ENCODE assay signal across 24 cellular contexts in the genomic region with DNA sequence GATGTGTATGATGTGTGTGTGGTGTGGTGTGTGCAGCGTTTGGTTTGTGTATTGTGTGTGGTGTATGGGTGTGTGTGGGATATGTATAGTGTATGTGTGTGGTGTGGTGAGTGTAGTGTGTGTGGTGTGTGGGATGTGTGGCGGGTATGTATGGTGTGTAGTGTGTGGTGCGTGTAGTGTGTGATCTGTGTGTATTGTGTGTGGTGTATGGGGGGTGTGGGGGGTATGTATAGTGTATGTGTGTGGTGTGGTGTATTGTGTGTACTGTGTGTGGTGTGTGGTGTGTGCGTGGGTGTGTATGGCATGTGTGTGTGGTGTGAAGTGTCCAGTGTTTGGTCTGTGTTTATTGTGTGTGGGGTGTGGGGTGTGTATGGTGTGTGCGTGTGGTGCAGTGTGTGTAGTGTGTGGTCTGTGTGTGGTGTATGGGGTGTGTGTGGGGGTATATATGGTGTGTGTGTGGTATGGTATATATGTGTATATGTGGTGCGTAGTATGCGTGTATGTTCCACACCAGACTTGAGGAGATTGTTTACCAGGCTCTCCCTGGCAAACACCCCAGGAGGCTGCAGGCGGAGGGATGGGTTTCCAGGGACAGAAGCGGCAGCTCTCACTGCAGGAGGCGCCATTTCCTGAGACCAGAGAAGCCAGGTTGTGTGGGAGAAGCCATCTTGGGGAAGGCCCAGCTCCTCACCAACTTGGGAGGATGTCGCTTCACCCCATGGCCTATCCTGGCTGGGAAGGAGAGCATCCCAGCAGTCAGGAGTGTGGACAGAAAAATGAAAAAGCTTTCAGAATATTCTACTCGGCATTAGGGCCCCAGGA.
DNase-seq lines count a peak whose midpoint lies in the region; ATAC-seq and TF ChIP-seq lines count a peak whose summit lies in the region.
"Had no signal": no experiment of that assay in that cellular context is flagged by ENCODE, and none has a peak within 500 bp of the region (broad histone marks: within the 10 kb centered on the region; RNA-seq: fewer than 3 reads in every experiment).

No MANE protein-coding gene starts in this region.

- ATAC-seq in RWPE2 (ENCODE audit: low read depth) (peak; percentile 38; the same call in 2 of the 3 replicates), HG03025 (IDR thresholded peaks at IDR 0.05; ENCODE audit: low FRiP score, unreplicated experiment) (no peak), body of pancreas (no peak)
- ATAC-seq: left ventricle myocardium superior had no signal

- H3K18ac ChIP-seq in neuronal stem cell (ENCODE audit: low read length): no peak overlapping the region

- H3K27me3 ChIP-seq in RWPE2 (ENCODE audit: insufficient read depth, poor library complexity, severe bottlenecking) (no peaks in the 10 kb centered on the region), endodermal cell (ENCODE audit: control insufficient read depth, insufficient read depth, low read length, poor library complexity, severe bottlenecking) (no peaks in the 10 kb centered on the region), neuronal stem cell (ENCODE audit: control insufficient read depth in 3 of 3, insufficient read depth in 3 of 3, low read depth in 1 of 3, low read length in 3 of 3) (no peaks in the 10 kb centered on the region), body of pancreas (no peaks in the 10 kb centered on the region)
- H3K27me3 ChIP-seq: cardiac muscle cell had no signal

- no peak overlapping the region for H2BK12ac ChIP-seq in neuronal stem cell (ENCODE audit: low read length)

- H2BK15ac ChIP-seq in neuronal stem cell (ENCODE audit: low read length): no peak overlapping the region

- WGBS in endodermal cell (ENCODE audit: insufficient coverage in 1 of 2, insufficient read length in 1 of 2), 2 experiments: 89 to 90% methylated on average over 4 to 12 of the region's 12 CpGs
- WGBS in neuronal stem cell (ENCODE audit: extremely low coverage in 2 of 2, insufficient read length in 2 of 2, insufficient replicate concordance in 1 of 2), 2 donors: 100% methylated on average over 5 of the region's 12 CpGs; no CpG with 5 or more reads in 1 of the 2 donors
- WGBS in body of pancreas, 2 donors: 82 to 86% methylated on average over 11 to 12 of the region's 12 CpGs

- intact Hi-C loops in body of pancreas (cut with DNase I): no loop called here

- H3K4me1 ChIP-seq in RWPE2 (ENCODE audit: insufficient read depth, poor library complexity, severe bottlenecking): no peaks in the 10 kb centered on the region
- no peaks in the 10 kb centered on the region for H3K4me1 ChIP-seq in endodermal cell (ENCODE audit: control insufficient read depth, insufficient read depth, low read length)
- H3K4me1 ChIP-seq in neuronal stem cell (ENCODE audit: control insufficient read depth in 2 of 2, insufficient read depth in 1 of 2, low read depth in 1 of 2, low read length in 2 of 2): peaks cover 0 to 1% of the 10 kb centered on the region in 2 donors
- no peaks in the 10 kb centered on the region for H3K4me1 ChIP-seq in body of pancreas
- H3K4me1 ChIP-seq: adrenal gland, heart left ventricle, prostate gland had no signal

- H3K4me3 ChIP-seq in RWPE2 (ENCODE audit: severe bottlenecking): no peak overlapping the region
- H3K4me3 ChIP-seq in endodermal cell (ENCODE audit: low read length): no peak overlapping the region
- peak overlapping the region in 1 of 2 donors; percentile 55 for H3K4me3 ChIP-seq in neuronal stem cell (ENCODE audit: low read length in 2 of 2)
- H3K4me3 ChIP-seq in body of pancreas: no peak overlapping the region
- H3K4me3 ChIP-seq: adrenal gland, cardiac muscle cell, heart left ventricle, prostate gland had no signal

- H3K4me3 Mint-ChIP-seq in endodermal cell: no peak overlapping the region
- H3K4me3 Mint-ChIP-seq: activated T-cell treated with anti-CD3 and anti-CD28 coated beads, Interleukin-2, amount 50 U/mL, for 24 hours; immature natural killer cell; neural crest cell had no signal

- H3K27me3 Mint-ChIP-seq in endodermal cell (ENCODE audit: insufficient read depth): peaks cover 2% of the 10 kb centered on the region

- H4K8ac ChIP-seq in neuronal stem cell (ENCODE audit: low read depth, low read length): no peak overlapping the region

- TF ChIP-seq POLR2A in body of pancreas (IDR thresholded peaks at IDR 0.05): no peak

- H3K27ac Mint-ChIP-seq in endodermal cell: no peak overlapping the region
- H3K27ac Mint-ChIP-seq: activated T-cell treated with anti-CD3 and anti-CD28 coated beads, Interleukin-2, amount 50 U/mL, for 24 hours; immature natural killer cell had no signal

- H4K91ac ChIP-seq in neuronal stem cell (ENCODE audit: low read depth, low read length, poor library complexity): peak overlapping the region; percentile 99

- no peak overlapping the region for H2BK120ac ChIP-seq in neuronal stem cell (ENCODE audit: low read depth, low read length)

- H3K27ac ChIP-seq in RWPE2 (ENCODE audit: poor library complexity, severe bottlenecking) (no peak overlapping the region), endodermal cell (ENCODE audit: low read depth, low read length) (no peak overlapping the region), neuronal stem cell (replicated peaks; ENCODE audit: low read length) (no peak overlapping the region), body of pancreas (no peak overlapping the region)
- H3K27ac ChIP-seq: adrenal gland, cardiac muscle cell, heart left ventricle, prostate gland had no signal

- H2AFZ ChIP-seq in neuronal stem cell (ENCODE audit: low read length): peak overlapping the region; percentile 71

- no peak overlapping the region for H3K9ac ChIP-seq in endodermal cell (ENCODE audit: extremely low read depth, low read length, poor library complexity, severe bottlenecking)
- no peak overlapping the region for H3K9ac ChIP-seq in neuronal stem cell (ENCODE audit: low read depth, low read length, poor library complexity)

- H3K4me1 Mint-ChIP-seq in endodermal cell: no peaks in the 10 kb centered on the region
- H3K4me1 Mint-ChIP-seq: immature natural killer cell, neural crest cell had no signal

- peak overlapping the region; percentile 17 for H3K14ac ChIP-seq in neuronal stem cell (ENCODE audit: low read length)

- H3K79me1 ChIP-seq in neuronal stem cell (ENCODE audit: low read depth, low read length): no peaks in the 10 kb centered on the region

- no peaks in the 10 kb centered on the region for H3K9me3 Mint-ChIP-seq in endodermal cell
- H3K9me3 Mint-ChIP-seq: activated T-cell treated with anti-CD3 and anti-CD28 coated beads, Interleukin-2, amount 50 U/mL, for 24 hours had no signal

- H3K9me3 ChIP-seq in RWPE2 (ENCODE audit: severe bottlenecking) (no peaks in the 10 kb centered on the region), endodermal cell (ENCODE audit: control insufficient read depth, low read length) (peaks cover 7% of the 10 kb centered on the region), neuronal stem cell (replicated peaks in 1 of 2; ENCODE audit: control insufficient read depth in 2 of 2, insufficient read depth in 1 of 2, low read depth in 1 of 2, low read length in 2 of 2) (peaks cover 3 to 15% of the 10 kb centered on the region in 2 donors), body of pancreas (no peaks in the 10 kb centered on the region)
- H3K9me3 ChIP-seq: adrenal gland, prostate gland had no signal

- no peak overlapping the region for H3K23ac ChIP-seq in neuronal stem cell (ENCODE audit: low read depth, low read length, poor library complexity)

- no peak overlapping the region for H3K4me2 ChIP-seq in neuronal stem cell (ENCODE audit: insufficient read depth, low read length, poor library complexity, severe bottlenecking)

- H3K36me3 Mint-ChIP-seq in endodermal cell (ENCODE audit: low read depth): no peaks in the 10 kb centered on the region
- H3K36me3 Mint-ChIP-seq: immature natural killer cell had no signal

- H3K36me3 ChIP-seq in RWPE2 (ENCODE audit: low read depth): no peaks in the 10 kb centered on the region
- H3K36me3 ChIP-seq in endodermal cell (ENCODE audit: control insufficient read depth, insufficient read depth, low read length): no peaks in the 10 kb centered on the region
- H3K36me3 ChIP-seq in neuronal stem cell (replicated peaks in 1 of 2; ENCODE audit: control insufficient read depth in 2 of 2, insufficient read depth in 2 of 2, low read length in 2 of 2): no peaks in the 10 kb centered on the region
- H3K36me3 ChIP-seq in body of pancreas (replicated peaks in 1 of 2; ENCODE audit: insufficient read depth in 1 of 2, low read depth in 2 of 2): no peaks in the 10 kb centered on the region
- H3K36me3 ChIP-seq: adrenal gland, cardiac muscle cell, heart left ventricle, prostate gland had no signal

- TF ChIP-seq CTCF in RWPE2 (IDR thresholded peaks at IDR 0.05; ENCODE audit: poor library complexity, severe bottlenecking) (no peak), endodermal cell (conservative IDR thresholded peaks at IDR 0.05) (peak; percentile 25), body of pancreas (IDR thresholded peaks at IDR 0.05) (no peak)

- no peak overlapping the region for H2BK5ac ChIP-seq in neuronal stem cell (ENCODE audit: low read length)

- no peak overlapping the region for H2AK5ac ChIP-seq in neuronal stem cell (ENCODE audit: low read depth, low read length)

- peak; percentile 12 for DNase-seq in ELR (ENCODE audit: low read depth)
- no peak for DNase-seq in RWPE2 (ENCODE audit: low spot score)
- DNase-seq in endodermal cell: peak; percentile 69
- no peak for DNase-seq in neuronal stem cell (ENCODE audit: low spot score)
- no peak for DNase-seq in body of pancreas
- no peak for DNase-seq in stimulated activated CD4-positive, alpha-beta T cell treated with anti-CD3 and anti-CD28 coated beads, Interleukin-4, amount 100 ng/mL, for 4 hours
- DNase-seq in cortex of kidney (lab: John Stamatoyannopoulos, UW): no peak
- DNase-seq: activated CD4-positive, alpha-beta T cell treated with anti-CD3 and anti-CD28 coated beads for 1 hour; activated naive CD4-positive, alpha-beta T cell; activated T-cell treated with anti-CD3 and anti-CD28 coated beads, Interleukin-2, amount 50 U/mL, for 24 hours; adrenal gland; DMS79 treated with DMSO at 0.1 percent for 48 hours; GOT3; heart left ventricle; immature natural killer cell; KG1; left ventricle myocardium superior; NCI-H187; NCI-H526; stimulated activated naive CD4-positive, alpha-beta T cell had no signal

- H3K4ac ChIP-seq in neuronal stem cell (ENCODE audit: low read length): peak overlapping the region; percentile 78

Comparison
In these comparisons a context has a peak if more than half of its experiments do, and no peak if none do; other contexts are left out.
1. DNase-seq: peak in ELR (single experiment) and endodermal cell (single experiment); none in RWPE2 (single experiment), neuronal stem cell (single experiment), body of pancreas (0 of 4), stimulated activated CD4-positive, alpha-beta T cell treated with anti-CD3 and anti-CD28 coated beads, Interleukin-4, amount 100 ng/mL, for 4 hours (0 of 2) and cortex of kidney (single experiment).